In the genomic region with DNA sequence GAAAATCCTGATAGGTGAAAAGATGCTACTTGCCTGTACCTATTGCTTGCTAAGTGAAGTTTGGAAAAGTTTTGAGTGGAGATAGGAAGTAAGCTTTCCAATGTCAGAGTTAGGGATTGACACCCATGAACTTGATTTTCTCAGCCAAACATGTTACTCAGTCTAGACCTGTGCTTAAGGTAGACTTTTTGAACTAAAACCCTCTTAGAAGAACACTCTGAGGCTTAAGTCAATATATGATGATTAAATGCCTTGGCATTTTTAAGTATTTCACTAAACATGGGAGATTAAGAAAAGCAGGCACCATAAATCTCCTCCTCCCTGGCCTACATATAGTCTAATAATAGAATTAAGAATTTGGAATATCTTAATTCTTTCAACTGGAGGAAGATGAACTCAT, we compare ENCODE assay signal across 30 cellular contexts.
"Had no signal": no experiment of that assay in that cellular context is flagged by ENCODE, and none has a peak within 500 bp of the region (broad histone marks: within the 10 kb centered on the region; RNA-seq: fewer than 3 reads in every experiment).

No MANE protein-coding gene starts in this region.

- H3K4me1 ChIP-seq: breast epithelium, SJCRH30 had no signal

- DNase-seq: activated CD4-positive, alpha-beta T cell treated with anti-CD3 and anti-CD28 coated beads, Interleukin-2, amount 10 ng/mL, durations not matched to agents 7 days and 5 days; activated CD4-positive, alpha-beta T cell treated with anti-CD3 and anti-CD28 coated beads, Interleukin-2, amount 50 U/mL, for 48 hours; activated CD8-positive, alpha-beta T cell treated with anti-CD3 and anti-CD28 coated beads, Interleukin-2, amount 10 ng/mL, durations not matched to agents 7 days and 5 days; activated gamma-delta T cell; activated naive CD4-positive, alpha-beta T cell treated with Interleukin-2 at 50 U/mL for 16 hours; activated naive CD8-positive, alpha-beta T cell treated with anti-CD3 and anti-CD28 coated beads, Interleukin-2, amount 10 ng/mL, durations not matched to agents 7 days and 5 days; activated T-cell treated with anti-CD3 and anti-CD28 coated beads, Interleukin-2, amount 50 U/mL, for 24 hours; body of pancreas; caudate nucleus; cerebellar nuclear complex; NCI-H1417; NCI-H187; NCI-H2029 treated with DMSO at 0.1 percent for 48 hours; NCI-H2107; NCI-H2171; NCI-H510A; NCI-H526; NCI-H748 treated with DMSO at 0.1 percent for 48 hours; NK-92 treated with Interleukin-12 subunit alpha and Interleukin-12 subunit beta, amount 100 ng/mL, for 24 hours; PC-9; SHP77; SJCRH30; T1000 had no signal

- H3K27me3 Mint-ChIP-seq: activated CD4-positive, alpha-beta T cell treated with anti-CD3 and anti-CD28 coated beads, Interleukin-2, amount 10 ng/mL, durations not matched to agents 7 days and 5 days; activated naive CD4-positive, alpha-beta T cell treated with anti-CD3 and anti-CD28 coated beads, Interleukin-2, amount 50 U/mL, for 24 hours; activated naive CD8-positive, alpha-beta T cell treated with anti-CD3 and anti-CD28 coated beads, Interleukin-2, amount 10 ng/mL, durations not matched to agents 7 days and 5 days; activated T-cell treated with anti-CD3 and anti-CD28 coated beads, Interleukin-2, amount 50 U/mL, for 24 hours had no signal

- FAIRE-seq: astrocyte, RCC 7860, TTC549 had no signal

- H3K9me3 ChIP-seq: body of pancreas, breast epithelium, SJCRH30 had no signal

- ATAC-seq: activated CD8-positive, alpha-beta T cell treated with anti-CD3 and anti-CD28 coated beads, Interleukin-2, amount 10 ng/mL, durations not matched to agents 7 days and 5 days; body of pancreas had no signal

- H3K27ac ChIP-seq: body of pancreas, breast epithelium, PC-9, SJCRH30, SK-N-MC had no signal

- H3K4me3 ChIP-seq: body of pancreas, breast epithelium, PC-9, SJCRH30, SK-N-MC had no signal

- H3K27me3 ChIP-seq: body of pancreas, breast epithelium had no signal

- H3K4me3 Mint-ChIP-seq: activated CD4-positive, alpha-beta T cell treated with anti-CD3 and anti-CD28 coated beads, Interleukin-2, amount 10 ng/mL, durations not matched to agents 7 days and 5 days; activated CD8-positive, alpha-beta T cell treated with anti-CD3 and anti-CD28 coated beads, Interleukin-2, amount 10 ng/mL, durations not matched to agents 7 days and 5 days; activated naive CD4-positive, alpha-beta T cell treated with anti-CD3 and anti-CD28 coated beads, Interleukin-2, amount 50 U/mL, for 24 hours; activated naive CD8-positive, alpha-beta T cell treated with anti-CD3 and anti-CD28 coated beads, Interleukin-2, amount 10 ng/mL, durations not matched to agents 7 days and 5 days; activated T-cell treated with anti-CD3 and anti-CD28 coated beads, Interleukin-2, amount 50 U/mL, for 24 hours had no signal

- H3K36me3 Mint-ChIP-seq: activated naive CD4-positive, alpha-beta T cell treated with anti-CD3 and anti-CD28 coated beads, Interleukin-2, amount 50 U/mL, for 24 hours; activated naive CD8-positive, alpha-beta T cell treated with anti-CD3 and anti-CD28 coated beads, Interleukin-2, amount 10 ng/mL, durations not matched to agents 7 days and 5 days had no signal

- H3K27ac Mint-ChIP-seq: activated CD4-positive, alpha-beta T cell treated with anti-CD3 and anti-CD28 coated beads, Interleukin-2, amount 10 ng/mL, durations not matched to agents 7 days and 5 days; activated CD8-positive, alpha-beta T cell treated with anti-CD3 and anti-CD28 coated beads, Interleukin-2, amount 10 ng/mL, durations not matched to agents 7 days and 5 days; activated naive CD4-positive, alpha-beta T cell treated with anti-CD3 and anti-CD28 coated beads, Interleukin-2, amount 50 U/mL, for 24 hours; activated naive CD8-positive, alpha-beta T cell treated with anti-CD3 and anti-CD28 coated beads, Interleukin-2, amount 10 ng/mL, durations not matched to agents 7 days and 5 days; activated T-cell treated with anti-CD3 and anti-CD28 coated beads, Interleukin-2, amount 50 U/mL, for 24 hours; activated T-helper 2 cell treated with anti-CD3 and anti-CD28 coated beads, Interferon-gamma antibody, Interleukin-2, Interleukin-4, amounts not matched to agents 10 μg/mL and 5 μg/mL and 100 μg/mL, durations not matched to agents 14 hours and 24 hours and 36 hours had no signal

- H3K36me3 ChIP-seq: breast epithelium, SJCRH30 had no signal

- H3K9me3 Mint-ChIP-seq: activated naive CD4-positive, alpha-beta T cell treated with anti-CD3 and anti-CD28 coated beads, Interleukin-2, amount 50 U/mL, for 24 hours; activated naive CD8-positive, alpha-beta T cell treated with anti-CD3 and anti-CD28 coated beads, Interleukin-2, amount 10 ng/mL, durations not matched to agents 7 days and 5 days had no signal

- H3K4me1 Mint-ChIP-seq: activated CD4-positive, alpha-beta T cell treated with anti-CD3 and anti-CD28 coated beads, Interleukin-2, amount 10 ng/mL, durations not matched to agents 7 days and 5 days; activated naive CD4-positive, alpha-beta T cell treated with anti-CD3 and anti-CD28 coated beads, Interleukin-2, amount 50 U/mL, for 24 hours; activated naive CD8-positive, alpha-beta T cell treated with anti-CD3 and anti-CD28 coated beads, Interleukin-2, amount 10 ng/mL, durations not matched to agents 7 days and 5 days had no signal
